ENCODE assay signal across 13 cellular contexts in the genomic region with DNA sequence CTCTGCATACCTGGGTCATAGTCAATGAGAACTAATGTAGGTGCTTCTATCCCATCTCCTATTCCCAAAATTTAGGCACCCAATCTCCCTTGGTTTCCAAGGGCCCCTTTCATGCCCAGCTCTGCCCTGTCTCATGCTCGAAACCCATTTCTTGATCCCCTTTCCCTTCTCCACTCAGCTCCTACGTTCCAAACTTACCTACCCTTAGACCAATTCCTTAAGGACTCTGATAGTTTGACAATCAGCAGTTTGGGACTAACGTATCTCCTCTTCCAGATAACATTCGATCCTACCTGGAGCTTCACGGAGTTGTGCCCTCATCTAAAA.
DNase-seq lines count a peak whose midpoint lies in the region; ATAC-seq and TF ChIP-seq lines count a peak whose summit lies in the region.
"Had no signal": no experiment of that assay in that cellular context is flagged by ENCODE, and none has a peak within 500 bp of the region (broad histone marks: within the 10 kb centered on the region; RNA-seq: fewer than 3 reads in every experiment).

No MANE protein-coding gene starts in this region.

- RAD21 ChIA-PET in HCT116 (lab: Charles Lee; ENCODE audit: low non-redundant PET in 1 of 2, low total read pairs in 2 of 2, uncharacterized antibody in 2 of 2, unreplicated experiment in 2 of 2) = interaction anchor here (1.3 to 2.0 kb wide), 3 partner anchors 18 to 263 kb away, joined by 4 to 12 read pairs (median 12); no protein-coding TSS in a partner anchor

- H3K9ac ChIP-seq in HCT116 (ENCODE audit: low read length) = no peak overlapping the region
- H3K9ac ChIP-seq: BLaER1 treated with 17β-estradiol and CSF1 and Interleukin-3, amounts not matched to agents 10 nM and 100 nM had no signal

- intact Hi-C loops in HCT116 (cut with micrococcal nuclease) (loop anchor here (1.0 kb wide), 1 partner anchor 263 kb away; no protein-coding TSS in a partner anchor), body of pancreas (cut with DNase I) (loop anchor here (5.0 kb wide), 1 partner anchor 265 kb away; no protein-coding TSS in a partner anchor), spleen (cut with DNase I; ENCODE audit: low total_unique reads) (no loop called here), gastrocnemius medialis (cut with DNase I; ENCODE audit: low total_unique reads) (loop anchor here (5.0 kb wide), 1 partner anchor 260 kb away; no protein-coding TSS in a partner anchor)

- H3K27ac ChIP-seq in HCT116 (ENCODE audit: low read depth, low read length) (no peak overlapping the region), body of pancreas (peak overlapping the region in 3 of 4 donors; percentile 39 to 75 (median 46)), mesodermal cell (ENCODE audit: low read depth, low read length, severe bottlenecking) (peak overlapping the region; percentile 92), substantia nigra (ENCODE audit: low read depth, low read length, poor library complexity, severe bottlenecking) (peak overlapping the region; percentile 78), spleen (peak overlapping the region in 1 of 8 donors; percentile 47), gastrocnemius medialis (peak overlapping the region in 1 of 4 donors; percentile 40)
- H3K27ac ChIP-seq: BLaER1 treated with 17β-estradiol and CSF1 and Interleukin-3, amounts not matched to agents 10 nM and 100 nM had no signal

- peaks cover 11 to 13% of the 10 kb centered on the region in 2 experiments for H3K4me1 ChIP-seq in HCT116 (ENCODE audit: control insufficient read depth in 1 of 2, insufficient read depth in 2 of 2, low read length in 2 of 2)
- H3K4me1 ChIP-seq in body of pancreas = peaks cover 16% of the 10 kb centered on the region
- peaks cover 8% of the 10 kb centered on the region for H3K4me1 ChIP-seq in mesodermal cell (ENCODE audit: control insufficient read depth, insufficient read depth, low read length, poor library complexity, severe bottlenecking)
- H3K4me1 ChIP-seq in spleen = peaks cover 0 to 26% (median 8%) of the 10 kb centered on the region in 6 donors
- peaks cover 11 to 14% of the 10 kb centered on the region in 2 donors for H3K4me1 ChIP-seq in gastrocnemius medialis

- in situ Hi-C loops in gastrocnemius medialis (cut with MboI; ENCODE audit: low sequenced_read_pairs in 4 of 4) = loop anchor here in 2 of 4 donors (25.0 kb wide), 2 partner anchors 250 to 275 kb away; no protein-coding TSS in a partner anchor

- H3K79me2 ChIP-seq in HCT116 (ENCODE audit: insufficient read depth, low read length) = no peaks in the 10 kb centered on the region

- DNase-seq in HCT116 (ENCODE audit: low read depth, low spot score) = no peak
- no peak for DNase-seq in body of pancreas
- no peak for DNase-seq in substantia nigra (lab: John Stamatoyannopoulos, UW)
- DNase-seq in spleen = no peak
- no peak for DNase-seq in gastrocnemius medialis
- no peak for DNase-seq in activated effector memory CD4-positive, alpha-beta T cell treated with Interleukin-2 at 50 U/mL for 16 hours
- DNase-seq: activated naive CD4-positive, alpha-beta T cell treated with anti-CD3 and anti-CD28 coated beads, Interleukin-2, amount 10 ng/mL, durations not matched to agents 7 days and 5 days; central memory CD4-positive, alpha-beta T cell; naive thymus-derived CD4-positive, alpha-beta T cell; SIG-M5 had no signal

- TF ChIP-seq CTCF in HCT116 (IDR thresholded peaks at IDR 0.05 in 2 of 3, conservative IDR thresholded peaks at IDR 0.05 in 1 of 3; ENCODE audit: borderline replicate concordance in 1 of 3, insufficient read depth in 1 of 3, low read depth in 2 of 3, low read length in 2 of 3) (no peak), body of pancreas (IDR thresholded peaks at IDR 0.05) (no peak), spleen (IDR thresholded peaks at IDR 0.05 in 8 of 11, conservative IDR thresholded peaks at IDR 0.05 in 3 of 11) (peak in 1 of 11 experiments; percentile 12), gastrocnemius medialis (IDR thresholded peaks at IDR 0.05 in 4 of 5, conservative IDR thresholded peaks at IDR 0.05 in 1 of 5) (no peak)

- CTCF ChIA-PET in HCT116 (lab: Charles Lee) = interaction anchor here (0.7 to 3.3 kb wide), 7 partner anchors 15 to 273 kb away, joined by 3 to 55 read pairs (median 5); no protein-coding TSS in a partner anchor

- no peaks in the 10 kb centered on the region for H4K20me1 ChIP-seq in HCT116 (ENCODE audit: insufficient read depth)
- H4K20me1 ChIP-seq: BLaER1 treated with 17β-estradiol and CSF1 and Interleukin-3, amounts not matched to agents 10 nM and 100 nM had no signal

- no peaks in the 10 kb centered on the region for H3K27me3 ChIP-seq in HCT116 (ENCODE audit: insufficient read depth, low read length)
- H3K27me3 ChIP-seq in body of pancreas = no peaks in the 10 kb centered on the region
- no peaks in the 10 kb centered on the region for H3K27me3 ChIP-seq in spleen (replicated peaks in 1 of 7)
- no peaks in the 10 kb centered on the region for H3K27me3 ChIP-seq in gastrocnemius medialis
- H3K27me3 ChIP-seq: BLaER1 treated with 17β-estradiol and CSF1 and Interleukin-3, amounts not matched to agents 10 nM and 100 nM had no signal

- no peaks in the 10 kb centered on the region for H3K36me3 ChIP-seq in HCT116 (ENCODE audit: control insufficient read depth in 1 of 2, insufficient read depth in 2 of 2, low read length in 2 of 2)
- H3K36me3 ChIP-seq in body of pancreas (replicated peaks in 1 of 2; ENCODE audit: insufficient read depth in 1 of 2, low read depth in 2 of 2) = no peaks in the 10 kb centered on the region
- no peaks in the 10 kb centered on the region for H3K36me3 ChIP-seq in mesodermal cell (ENCODE audit: control insufficient read depth, insufficient read depth, low read length)
- no peaks in the 10 kb centered on the region for H3K36me3 ChIP-seq in spleen
- H3K36me3 ChIP-seq in gastrocnemius medialis = no peaks in the 10 kb centered on the region
- H3K36me3 ChIP-seq: BLaER1 treated with 17β-estradiol and CSF1 and Interleukin-3, amounts not matched to agents 10 nM and 100 nM had no signal

- peak overlapping the region; percentile 40 for H3K4me2 ChIP-seq in HCT116 (ENCODE audit: low read length)

- POLR2A ChIA-PET in HCT116 (lab: Charles Lee) = interaction anchor here (1.8 kb wide), 1 partner anchor 264 kb away, joined by 5 read pairs; no protein-coding TSS in a partner anchor

- TF ChIP-seq POLR2A in HCT116 (IDR thresholded peaks at IDR 0.05; ENCODE audit: borderline replicate concordance, extremely low read depth, insufficient read depth, insufficient read length) (no peak), body of pancreas (IDR thresholded peaks at IDR 0.05) (no peak), spleen (IDR thresholded peaks at IDR 0.05) (no peak), gastrocnemius medialis (IDR thresholded peaks at IDR 0.05) (no peak)

- no peaks in the 10 kb centered on the region for H3K9me2 ChIP-seq in HCT116 (ENCODE audit: insufficient read depth)

- H3K4me3 ChIP-seq in HCT116 (replicated peaks in 1 of 2; ENCODE audit: low read depth in 1 of 2, low read length in 2 of 2) (0 out of 4 replicates have a peak overlapping the region, but pooled peaks of 1 of the 2 experiments have one; percentile 6), body of pancreas (no peak overlapping the region), mesodermal cell (ENCODE audit: extremely low read depth, insufficient read depth, low read length, poor library complexity, severe bottlenecking) (no peak overlapping the region), spleen (no peak overlapping the region), gastrocnemius medialis (peak overlapping the region in 1 of 4 donors; percentile 33)
- H3K4me3 ChIP-seq: BLaER1 treated with 17β-estradiol and CSF1 and Interleukin-3, amounts not matched to agents 10 nM and 100 nM had no signal

- no peaks in the 10 kb centered on the region for H3K9me3 ChIP-seq in HCT116 (ENCODE audit: control insufficient read depth in 1 of 2, insufficient read depth in 1 of 2, low read depth in 1 of 2, low read length in 2 of 2)
- no peaks in the 10 kb centered on the region for H3K9me3 ChIP-seq in body of pancreas
- H3K9me3 ChIP-seq in mesodermal cell (ENCODE audit: control insufficient read depth, low read length) = no peaks in the 10 kb centered on the region
- no peaks in the 10 kb centered on the region for H3K9me3 ChIP-seq in spleen
- H3K9me3 ChIP-seq in gastrocnemius medialis = no peaks in the 10 kb centered on the region

- 49 to 56% methylated on average over 5 of the region's 5 CpGs for WGBS in body of pancreas, 2 donors
- 77 to 82% methylated on average over 3 to 5 of the region's 5 CpGs for WGBS in mesodermal cell (ENCODE audit: insufficient coverage in 2 of 2), 2 experiments
- 88 to 93% (median 91%) methylated on average over 5 of the region's 5 CpGs for WGBS in spleen, 5 donors

- TF ChIP-seq RAD21 in HCT116 (IDR thresholded peaks at IDR 0.05; ENCODE audit: low read depth) = no peak

- ATAC-seq in HCT116 (peak; percentile 43), body of pancreas (peak; percentile 11), GM19351 (IDR thresholded peaks at IDR 0.05; ENCODE audit: unreplicated experiment) (no peak), gastrocnemius medialis (no peak)

- H2AFZ ChIP-seq in HCT116 (ENCODE audit: low read depth, low read length, poor library complexity, severe bottlenecking) = peak overlapping the region; percentile 79

- no TSS peak for BruUV-seq in HCT116 (replicated peaks; lab: Mats Ljungman, UMichigan)

TF ChIP-seq in HCT116, 20 proteins besides CTCF, POLR2A, EP300 and RAD21 (continues in another document):
- TF ChIP-seq ZNF274 (IDR thresholded peaks at IDR 0.05; ENCODE audit: low read depth, low read length) (no peak), POLR2AphosphoS5 (IDR thresholded peaks at IDR 0.05; ENCODE audit: low read depth, low read length) (no peak), SRF (IDR thresholded peaks at IDR 0.05; ENCODE audit: low read depth) (no peak), SP1 (IDR thresholded peaks at IDR 0.05; ENCODE audit: low read depth) (no peak), CEBPB (IDR thresholded peaks at IDR 0.05; ENCODE audit: low read depth) (no peak), ZBTB33 (IDR thresholded peaks at IDR 0.05; ENCODE audit: extremely low read depth, insufficient replicate concordance, low read length) (no peak), ELF1 (IDR thresholded peaks at IDR 0.05; ENCODE audit: borderline replicate concordance, low read depth) (no peak)

Comparison
In these comparisons a context has a peak if more than half of its experiments do, and no peak if none do; other contexts are left out.
1. ATAC-seq: peak in HCT116 (single experiment) and body of pancreas (single experiment); none in GM19351 (single experiment) and gastrocnemius medialis (0 of 2).